In genomic region chr15:49154359-49154758, GRCh38 we compare ENCODE assay signal across 7 cellular contexts. TPM values are rescaled to one million over a fixed set of nuclear protein-coding genes. Genes with fewer than 3 reads are reported as not detected.
DNase-seq lines count a peak whose midpoint lies in the region; ATAC-seq and TF ChIP-seq lines count a peak whose summit lies in the region.

No MANE protein-coding gene starts in this region.

- peak overlapping the region; percentile 19 for H2AFZ ChIP-seq in hepatocyte

- H3K27ac ChIP-seq in hepatocyte: peak overlapping the region; percentile 89

- POLR2A ChIA-PET in activated CD4-positive, alpha-beta memory T cell treated with anti-CD3 and anti-CD28 coated beads for 36 hours (lab: Charles Lee): interaction anchor here (0.7 to 2.5 kb wide), 2 partner anchors 15 to 108 kb away, joined by 3 to 48 read pairs; partner anchors contain the start of gene GALK2

- CTCF ChIA-PET in activated CD4-positive, alpha-beta memory T cell treated with anti-CD3 and anti-CD28 coated beads for 36 hours (lab: Charles Lee): interaction anchor here (2.5 to 3.3 kb wide), 2 partner anchors 8 to 15 kb away, joined by 7 to 23 read pairs; partner anchors contain the start of gene GALK2

- peaks cover 59% of the 10 kb centered on the region for H3K4me1 Mint-ChIP-seq in HFFc6 (ENCODE audit: low read depth)
- peaks cover 54% of the 10 kb centered on the region for H3K4me1 Mint-ChIP-seq in activated CD4-positive, alpha-beta memory T cell treated with anti-CD3 and anti-CD28 coated beads for 36 hours (ENCODE audit: low read depth)
- H3K4me1 Mint-ChIP-seq in stimulated activated memory B cell treated with anti-CD40 and anti-IgM and Interleukin-4, amounts not matched to agents 10 μg/mL and 1 μg/mL and 100 μg/mL, for 72 hours: peaks cover 23% of the 10 kb centered on the region

- intact Hi-C loops in activated CD4-positive, alpha-beta memory T cell treated with anti-CD3 and anti-CD28 coated beads for 36 hours (cut with micrococcal nuclease): loop anchor here (10.0 kb wide), 2 partner anchors 980 to 1750 kb away; partner anchors contain the start of gene AP4E1

- peaks cover 28% of the 10 kb centered on the region for H3K36me3 Mint-ChIP-seq in HFFc6 (ENCODE audit: low read depth)
- H3K36me3 Mint-ChIP-seq in activated CD4-positive, alpha-beta memory T cell treated with anti-CD3 and anti-CD28 coated beads for 36 hours: peaks cover 4% of the 10 kb centered on the region
- peaks cover 1% of the 10 kb centered on the region for H3K36me3 Mint-ChIP-seq in stimulated activated memory B cell treated with anti-CD40 and anti-IgM and Interleukin-4, amounts not matched to agents 10 μg/mL and 1 μg/mL and 100 μg/mL, for 72 hours

- TF ChIP-seq CTCF in HFFc6 (IDR thresholded peaks at IDR 0.05) (no peak), hepatocyte (IDR thresholded peaks at IDR 0.05; ENCODE audit: poor library complexity) (no peak)

- no peaks in the 10 kb centered on the region for H3K9me3 Mint-ChIP-seq in HFFc6
- H3K9me3 Mint-ChIP-seq in activated CD4-positive, alpha-beta memory T cell treated with anti-CD3 and anti-CD28 coated beads for 36 hours: no peaks in the 10 kb centered on the region
- H3K9me3 Mint-ChIP-seq in stimulated activated memory B cell treated with anti-CD40 and anti-IgM and Interleukin-4, amounts not matched to agents 10 μg/mL and 1 μg/mL and 100 μg/mL, for 72 hours: no peaks in the 10 kb centered on the region

- peaks cover 2% of the 10 kb centered on the region for H3K27me3 Mint-ChIP-seq in HFFc6 (ENCODE audit: insufficient read depth)
- H3K27me3 Mint-ChIP-seq in activated CD4-positive, alpha-beta memory T cell treated with anti-CD3 and anti-CD28 coated beads for 36 hours: no peaks in the 10 kb centered on the region
- H3K27me3 Mint-ChIP-seq in stimulated activated memory B cell treated with anti-CD40 and anti-IgM and Interleukin-4, amounts not matched to agents 10 μg/mL and 1 μg/mL and 100 μg/mL, for 72 hours: no peaks in the 10 kb centered on the region

- DNase-seq in HFFc6 (no peak), hepatocyte (ENCODE audit: low spot score) (no peak)
- no peak for DNase-seq in activated CD4-positive, alpha-beta memory T cell treated with anti-CD3 and anti-CD28 coated beads for 36 hours
- DNase-seq in effector CD8-positive, alpha-beta T cell (lab: John Stamatoyannopoulos, UW): no peak

- peak overlapping the region; percentile 100 for H3K4me3 Mint-ChIP-seq in HFFc6
- H3K4me3 Mint-ChIP-seq in activated CD4-positive, alpha-beta memory T cell treated with anti-CD3 and anti-CD28 coated beads for 36 hours: peak overlapping the region; percentile 99
- H3K4me3 Mint-ChIP-seq in stimulated activated memory B cell treated with anti-CD40 and anti-IgM and Interleukin-4, amounts not matched to agents 10 μg/mL and 1 μg/mL and 100 μg/mL, for 72 hours: peak overlapping the region; percentile 92

- ATAC-seq in stimulated activated memory B cell treated with anti-CD40 and anti-IgM and Interleukin-4, amounts not matched to agents 10 μg/mL and 1 μg/mL and 100 μg/mL, for 72 hours: no peak
- ATAC-seq in GM21529 (IDR thresholded peaks at IDR 0.05; ENCODE audit: unreplicated experiment) (no peak), HG02623 (IDR thresholded peaks at IDR 0.05; ENCODE audit: unreplicated experiment) (no peak)

- H3K36me3 ChIP-seq in hepatocyte (replicated peaks; ENCODE audit: insufficient read depth, low read depth): no peaks in the 10 kb centered on the region

- H3K4me2 ChIP-seq in hepatocyte: peak overlapping the region; percentile 86

- H4K20me1 ChIP-seq in hepatocyte (ENCODE audit: insufficient read depth, poor library complexity, severe bottlenecking): peaks cover 47% of the 10 kb centered on the region

- peaks cover 88% of the 10 kb centered on the region for H3K79me2 ChIP-seq in hepatocyte

- no peaks in the 10 kb centered on the region for H3K9me3 ChIP-seq in hepatocyte (ENCODE audit: low read depth)

- peak overlapping the region; percentile 99 for H3K27ac Mint-ChIP-seq in HFFc6
- peak overlapping the region; percentile 97 for H3K27ac Mint-ChIP-seq in activated CD4-positive, alpha-beta memory T cell treated with anti-CD3 and anti-CD28 coated beads for 36 hours
- H3K27ac Mint-ChIP-seq in stimulated activated memory B cell treated with anti-CD40 and anti-IgM and Interleukin-4, amounts not matched to agents 10 μg/mL and 1 μg/mL and 100 μg/mL, for 72 hours: peak overlapping the region; percentile 89

- peak overlapping the region; percentile 73 for H3K4me3 ChIP-seq in hepatocyte

- H3K9me2 ChIP-seq in hepatocyte (replicated peaks; ENCODE audit: insufficient read depth): no peaks in the 10 kb centered on the region

- peaks cover 11% of the 10 kb centered on the region for H3K4me1 ChIP-seq in hepatocyte (ENCODE audit: insufficient read depth)

- WGBS in hepatocyte (ENCODE audit: low lambda C conversion rate, missing lambda C conversion rate): 32% methylated on average over 8 of the region's 8 CpGs

- H3K27me3 ChIP-seq in hepatocyte: no peaks in the 10 kb centered on the region

RNA-seq across cellular contexts. Expression of gene COPS2, which starts 1.0 kb away (rescaled TPM):
- total RNA-seq in HFFc6 (2021; fragmentation: NEBNext Ultra II Directional; extraction: Animal tissue kit (Norgen Biotek cat#: 25700)): 100 to 1,000 TPM; 116 to 126 (median 122) TPM
- 10 to 100 TPM; 79.8 to 80.0 TPM for total RNA-seq in activated CD4-positive, alpha-beta memory T cell treated with anti-CD3 and anti-CD28 coated beads for 36 hours
- 97.9 and 127 TPM in 2 replicates for total RNA-seq in hepatocyte
- polyA plus RNA-seq in hepatocyte: 26.1 and 37.4 TPM in 2 replicates

RNA-seq across cellular contexts. Expression of gene GALK2, which starts 15.7 kb away (rescaled TPM):
- total RNA-seq in HFFc6 (2021; fragmentation: NEBNext Ultra II Directional; extraction: Animal tissue kit (Norgen Biotek cat#: 25700)): 10 to 100 TPM; 17.5 to 24.7 (median 21.6) TPM
- total RNA-seq in activated CD4-positive, alpha-beta memory T cell treated with anti-CD3 and anti-CD28 coated beads for 36 hours: 10 to 100 TPM; 31.1 to 33.1 TPM
- total RNA-seq in hepatocyte: 27.5 and 31.4 TPM in 2 replicates
- polyA plus RNA-seq in hepatocyte: 20.1 and 25.3 TPM in 2 replicates
